In the genomic region with DNA sequence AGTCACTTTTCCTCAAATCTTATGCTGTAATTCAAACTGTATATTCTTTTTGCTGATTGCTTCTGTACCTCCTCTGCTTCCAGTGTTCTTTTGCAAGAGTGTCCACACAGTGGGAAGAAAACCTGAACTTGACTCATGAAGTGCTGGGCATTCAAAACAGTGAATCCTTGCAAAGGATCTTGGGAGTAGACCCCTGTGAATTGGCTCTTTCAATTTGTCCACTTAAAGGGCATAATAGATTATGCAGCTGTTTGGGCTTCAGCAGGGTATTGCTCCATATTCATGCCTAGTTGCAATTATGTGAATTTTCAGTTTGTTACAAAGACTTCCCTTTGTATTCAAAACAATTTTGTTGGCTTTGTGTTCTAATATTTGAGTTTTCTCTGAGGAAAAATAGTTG, we compare ENCODE assay signal across 14 cellular contexts. TPM values are rescaled to one million over a fixed set of nuclear protein-coding genes. Genes with fewer than 3 reads are reported as not detected.
DNase-seq lines count a peak whose midpoint lies in the region; ATAC-seq and TF ChIP-seq lines count a peak whose summit lies in the region.
"Had no signal": no experiment of that assay in that cellular context is flagged by ENCODE, and none has a peak within 500 bp of the region (broad histone marks: within the 10 kb centered on the region; RNA-seq: fewer than 3 reads in every experiment).

No MANE protein-coding gene starts in this region.

- CTCF ChIA-PET in Calu3 (lab: Charles Lee): interaction anchor here (0.8 kb wide), 1 partner anchor 10 kb away, joined by 3 read pairs; no protein-coding TSS in a partner anchor

- no peak for ATAC-seq in GM21529 (IDR thresholded peaks at IDR 0.05; ENCODE audit: unreplicated experiment)
- ATAC-seq in activated T-cell treated with anti-CD3 and anti-CD28 coated beads, Interleukin-2, amount 50 U/mL, for 4 hours: no peak
- ATAC-seq: activated naive CD4-positive, alpha-beta T cell treated with anti-CD3 and anti-CD28 coated beads, Interleukin-2, amount 50 U/mL, for 72 hours; stimulated activated naive CD8-positive, alpha-beta T cell treated with anti-CD3 and anti-CD28 coated beads, Interleukin-15, amount 100 ng/mL, for 72 hours had no signal

- H3K27ac Mint-ChIP-seq in Calu3 (ENCODE audit: unreplicated experiment): no peak overlapping the region
- H3K27ac Mint-ChIP-seq in activated T-helper 1 cell treated with anti-CD3 and anti-CD28 coated beads, Interleukin-12 subunit alpha, Interleukin-12 subunit beta, Interleukin-2, Interleukin-4 antibody, amounts not matched to agents 30 ng/mL and 10 ng/mL and 1 ng/mL, durations not matched to agents 14 hours and 24 hours and 36 hours: no peak overlapping the region
- H3K27ac Mint-ChIP-seq: activated naive CD4-positive, alpha-beta T cell treated with anti-CD3 and anti-CD28 coated beads, Interleukin-2, amount 50 U/mL, for 72 hours had no signal

- in situ Hi-C loops in KBM-7 (cut with MboI; ENCODE audit: low pct_unique_long_range_greater_than_20kb, low sequenced_read_pairs): no loop called here

- BruUV-seq in Calu3 (replicated peaks; lab: Mats Ljungman, UMichigan): no TSS peak

- peaks cover 18% of the 10 kb centered on the region for H3K4me1 Mint-ChIP-seq in Calu3 (ENCODE audit: low read depth, unreplicated experiment)
- peaks cover 56% of the 10 kb centered on the region for H3K4me1 Mint-ChIP-seq in activated T-cell treated with anti-CD3 and anti-CD28 coated beads, Interleukin-2, amount 50 U/mL, for 4 hours (ENCODE audit: low read depth)
- H3K4me1 Mint-ChIP-seq in activated T-helper 1 cell treated with anti-CD3 and anti-CD28 coated beads, Interleukin-12 subunit alpha, Interleukin-12 subunit beta, Interleukin-2, Interleukin-4 antibody, amounts not matched to agents 30 ng/mL and 10 ng/mL and 1 ng/mL, durations not matched to agents 14 hours and 24 hours and 36 hours (ENCODE audit: low read depth): peaks cover 50% of the 10 kb centered on the region

- H3K4me3 Mint-ChIP-seq in Calu3 (ENCODE audit: low read depth, unreplicated experiment): peak overlapping the region; percentile 68
- H3K4me3 Mint-ChIP-seq in activated T-cell treated with anti-CD3 and anti-CD28 coated beads, Interleukin-2, amount 50 U/mL, for 4 hours: no peak overlapping the region
- no peak overlapping the region for H3K4me3 Mint-ChIP-seq in activated T-helper 1 cell treated with anti-CD3 and anti-CD28 coated beads, Interleukin-12 subunit alpha, Interleukin-12 subunit beta, Interleukin-2, Interleukin-4 antibody, amounts not matched to agents 30 ng/mL and 10 ng/mL and 1 ng/mL, durations not matched to agents 14 hours and 24 hours and 36 hours

- no peak for TF ChIP-seq CTCF in Calu3 (IDR thresholded peaks at IDR 0.05; ENCODE audit: unreplicated experiment)

- H3K36me3 Mint-ChIP-seq in Calu3 (ENCODE audit: insufficient read depth, unreplicated experiment): peaks cover 6% of the 10 kb centered on the region
- peaks cover 12% of the 10 kb centered on the region for H3K36me3 Mint-ChIP-seq in activated T-cell treated with anti-CD3 and anti-CD28 coated beads, Interleukin-2, amount 50 U/mL, for 4 hours (ENCODE audit: insufficient read depth)
- H3K36me3 Mint-ChIP-seq in activated T-helper 1 cell treated with anti-CD3 and anti-CD28 coated beads, Interleukin-12 subunit alpha, Interleukin-12 subunit beta, Interleukin-2, Interleukin-4 antibody, amounts not matched to agents 30 ng/mL and 10 ng/mL and 1 ng/mL, durations not matched to agents 14 hours and 24 hours and 36 hours (ENCODE audit: low read depth): peaks cover 12% of the 10 kb centered on the region

- intact Hi-C loops in Calu3 (cut with micrococcal nuclease; ENCODE audit: unreplicated experiment): loop anchor here (10.0 kb wide), 1 partner anchor 56 kb away; no protein-coding TSS in a partner anchor
- intact Hi-C loops in activated T-helper 1 cell treated with anti-CD3 and anti-CD28 coated beads, Interleukin-12 subunit alpha, Interleukin-12 subunit beta, Interleukin-2, Interleukin-4 antibody, amounts not matched to agents 30 ng/mL and 10 ng/mL and 1 ng/mL, durations not matched to agents 14 hours and 24 hours and 36 hours (cut with micrococcal nuclease): loop anchor here (5.0 kb wide), 1 partner anchor 39 kb away; no protein-coding TSS in a partner anchor

- H3K27me3 Mint-ChIP-seq in Calu3 (ENCODE audit: unreplicated experiment): no peaks in the 10 kb centered on the region
- H3K27me3 Mint-ChIP-seq in activated T-cell treated with anti-CD3 and anti-CD28 coated beads, Interleukin-2, amount 50 U/mL, for 4 hours (ENCODE audit: low read depth): no peaks in the 10 kb centered on the region
- no peaks in the 10 kb centered on the region for H3K27me3 Mint-ChIP-seq in activated T-helper 1 cell treated with anti-CD3 and anti-CD28 coated beads, Interleukin-12 subunit alpha, Interleukin-12 subunit beta, Interleukin-2, Interleukin-4 antibody, amounts not matched to agents 30 ng/mL and 10 ng/mL and 1 ng/mL, durations not matched to agents 14 hours and 24 hours and 36 hours (ENCODE audit: insufficient read depth)
- H3K27me3 Mint-ChIP-seq: stimulated activated naive CD8-positive, alpha-beta T cell treated with anti-CD3 and anti-CD28 coated beads, Interleukin-15, amount 100 ng/mL, for 72 hours had no signal

- no peaks in the 10 kb centered on the region for H3K9me3 Mint-ChIP-seq in Calu3 (ENCODE audit: low read depth, unreplicated experiment)
- H3K9me3 Mint-ChIP-seq in activated T-cell treated with anti-CD3 and anti-CD28 coated beads, Interleukin-2, amount 50 U/mL, for 4 hours: no peaks in the 10 kb centered on the region
- no peaks in the 10 kb centered on the region for H3K9me3 Mint-ChIP-seq in activated T-helper 1 cell treated with anti-CD3 and anti-CD28 coated beads, Interleukin-12 subunit alpha, Interleukin-12 subunit beta, Interleukin-2, Interleukin-4 antibody, amounts not matched to agents 30 ng/mL and 10 ng/mL and 1 ng/mL, durations not matched to agents 14 hours and 24 hours and 36 hours
- H3K9me3 Mint-ChIP-seq: activated naive CD4-positive, alpha-beta T cell treated with anti-CD3 and anti-CD28 coated beads, Interleukin-2, amount 50 U/mL, for 72 hours; stimulated activated naive CD8-positive, alpha-beta T cell treated with anti-CD3 and anti-CD28 coated beads, Interleukin-15, amount 100 ng/mL, for 72 hours had no signal

- DNase-seq in Calu3 (no peak), KBM-7 (peak; percentile 31), SIG-M5 (lab: John Stamatoyannopoulos, UW) (peak; percentile 3), globus pallidus (ENCODE audit: low spot score) (peak; percentile 36)
- no peak for DNase-seq in stimulated activated CD4-positive, alpha-beta T cell treated with anti-CD3 and anti-CD28 coated beads, Interleukin-2, amount 100 ng/mL, for 48 hours
- DNase-seq in activated T-cell treated with anti-CD3 and anti-CD28 coated beads, Interleukin-2, amount 50 U/mL, for 4 hours: no peak
- DNase-seq in activated T-helper 1 cell treated with anti-CD3 and anti-CD28 coated beads, Interleukin-12 subunit alpha, Interleukin-12 subunit beta, Interleukin-2, Interleukin-4 antibody, amounts not matched to agents 30 ng/mL and 10 ng/mL and 1 ng/mL, durations not matched to agents 14 hours and 24 hours and 36 hours (ENCODE audit: low spot score): no peak
- DNase-seq: activated CD4-positive, CD25-positive, alpha-beta regulatory T cell; GOT3; left ventricle myocardium inferior; NCI-H510A; stimulated activated naive CD8-positive, alpha-beta T cell treated with anti-CD3 and anti-CD28 coated beads, Interleukin-15, amount 100 ng/mL, for 72 hours had no signal

RNA-seq across cellular contexts. Expression of a gene that starts 11.4 kb away (rescaled TPM):
- 87.5 and 88.6 TPM in 2 replicates for total RNA-seq in Calu3 (2022)
- 10 to 100 TPM; 21.9 to 24.7 (median 22.9) TPM for total RNA-seq in activated T-cell treated with anti-CD3 and anti-CD28 coated beads, Interleukin-2, amount 50 U/mL, for 4 hours
- 43.3 and 50.3 TPM in 2 replicates for total RNA-seq in activated T-helper 1 cell treated with anti-CD3 and anti-CD28 coated beads, Interleukin-12 subunit alpha, Interleukin-12 subunit beta, Interleukin-2, Interleukin-4 antibody, amounts not matched to agents 30 ng/mL and 10 ng/mL and 1 ng/mL, durations not matched to agents 14 hours and 24 hours and 36 hours

Comparison
In these comparisons a context has a peak if more than half of its experiments do, and no peak if none do; other contexts are left out.
1. DNase-seq: peak in KBM-7 (single experiment), SIG-M5 (single experiment) and globus pallidus (single experiment); none in Calu3 (single experiment), stimulated activated CD4-positive, alpha-beta T cell treated with anti-CD3 and anti-CD28 coated beads, Interleukin-2, amount 100 ng/mL, for 48 hours (0 of 2), activated T-cell treated with anti-CD3 and anti-CD28 coated beads, Interleukin-2, amount 50 U/mL, for 4 hours (single experiment) and activated T-helper 1 cell treated with anti-CD3 and anti-CD28 coated beads, Interleukin-12 subunit alpha, Interleukin-12 subunit beta, Interleukin-2, Interleukin-4 antibody, amounts not matched to agents 30 ng/mL and 10 ng/mL and 1 ng/mL, durations not matched to agents 14 hours and 24 hours and 36 hours (single experiment).